Comparison of ENCODE assay signal across 25 cellular contexts in the genomic region with DNA sequence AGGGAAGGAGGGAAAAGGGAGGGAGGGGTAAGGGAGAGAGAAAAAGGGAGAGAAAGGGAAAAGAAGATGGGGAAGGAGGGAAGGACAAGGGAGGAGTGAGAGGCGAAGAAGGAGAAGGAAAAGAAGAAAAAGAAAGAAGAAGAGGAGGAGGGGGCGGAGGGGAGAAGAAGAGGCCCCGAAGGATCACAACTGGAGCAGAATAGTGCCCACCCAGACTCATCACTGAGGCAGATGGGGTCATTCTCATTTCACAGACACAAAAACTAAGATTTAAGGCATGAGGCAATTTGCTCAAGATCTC. TPM values are rescaled to one million over a fixed set of nuclear protein-coding genes. Genes with fewer than 3 reads are reported as not detected.
A peak's percentile ranks its signal among the peaks of the same experiment; 100 is the strongest.
DNase-seq lines count a peak whose midpoint lies in the region; ATAC-seq and TF ChIP-seq lines count a peak whose summit lies in the region.
"Had no signal": no experiment of that assay in that cellular context is flagged by ENCODE, and none has a peak within 500 bp of the region (broad histone marks: within the 10 kb centered on the region; RNA-seq: fewer than 3 reads in every experiment).

No MANE protein-coding gene starts in this region.

- WGBS in smooth muscle cell (ENCODE audit: low lambda C conversion rate) = 88% methylated on average over 3 of the region's 3 CpGs

- CTCF ChIA-PET in HEK293 (lab: Yijun Ruan, JAX) = no interaction called here

- POLR2A ChIA-PET in HEK293 (lab: Yijun Ruan, JAX) = no interaction called here
- POLR2A ChIA-PET in naive thymus-derived CD8-positive, alpha-beta T cell (lab: Charles Lee) = interaction anchor here (0.6 to 0.7 kb wide), 2 partner anchors 26 to 151 kb away, joined by 3 read pairs; no protein-coding TSS in a partner anchor

- H3K9me3 Mint-ChIP-seq in naive thymus-derived CD8-positive, alpha-beta T cell = no peaks in the 10 kb centered on the region
- H3K9me3 Mint-ChIP-seq: activated CD4-positive, alpha-beta memory T cell treated with anti-CD3 and anti-CD28 coated beads, Interleukin-2, amount 10 ng/mL, durations not matched to agents 7 days and 5 days; CD4-positive, CD25-positive, alpha-beta regulatory T cell; T-helper 2 cell treated with Interferon-gamma antibody and Interleukin-4, amounts not matched to agents 5 μg/mL and 100 μg/mL, for 36 hours had no signal

- ATAC-seq in lower lobe of right lung = no peak
- no peak for ATAC-seq in naive thymus-derived CD8-positive, alpha-beta T cell
- ATAC-seq: HCT116, mucosa of descending colon had no signal

- no peak for DNase-seq in adipocyte (ENCODE audit: low read depth)
- DNase-seq in lower lobe of right lung = no peak
- DNase-seq in naive thymus-derived CD8-positive, alpha-beta T cell = no peak
- no peak for DNase-seq in HPDE6-E6E7 (ENCODE audit: extremely low spot score)
- no peak for DNase-seq in smooth muscle cell (lab: John Stamatoyannopoulos, UW; ENCODE audit: unreplicated experiment)
- DNase-seq: activated CD4-positive, alpha-beta memory T cell treated with anti-CD3 and anti-CD28 coated beads, Interleukin-2, amount 10 ng/mL, durations not matched to agents 7 days and 5 days; activated CD4-positive, alpha-beta T cell treated with anti-CD3 and anti-CD28 coated beads for 1 hour; activated CD8-positive, alpha-beta memory T cell treated with anti-CD3 and anti-CD28 coated beads, Interleukin-2, amount 50 U/mL, for 4 hours; activated naive CD4-positive, alpha-beta T cell; Calu3; CD4-positive, CD25-positive, alpha-beta regulatory T cell; effector CD4-positive, alpha-beta T cell; GDM1; NCI-H146; pancreas; retina; SHP77 treated with DMSO at 0.1 percent for 48 hours; stimulated activated CD8-positive, alpha-beta memory T cell treated with anti-CD3 and anti-CD28 coated beads, Interleukin-4, amount 100 ng/mL, for 48 hours; tibial artery had no signal

- H3K9me3 ChIP-seq in HEK293 (ENCODE audit: control insufficient read depth, insufficient read depth, low read depth, low read length) = no peaks in the 10 kb centered on the region
- H3K9me3 ChIP-seq in adipocyte (ENCODE audit: control insufficient read depth, low read length) = no peaks in the 10 kb centered on the region
- no peaks in the 10 kb centered on the region for H3K9me3 ChIP-seq in lower lobe of right lung
- H3K9me3 ChIP-seq in subcutaneous abdominal adipose tissue (ENCODE audit: control insufficient read depth in 5 of 5, low read length in 5 of 5) = no peaks in the 10 kb centered on the region
- no peaks in the 10 kb centered on the region for H3K9me3 ChIP-seq in smooth muscle cell (replicated peaks; ENCODE audit: low read depth)
- H3K9me3 ChIP-seq: mucosa of descending colon, pancreas, tibial artery had no signal

- no peak overlapping the region for H3K4me3 Mint-ChIP-seq in naive thymus-derived CD8-positive, alpha-beta T cell
- H3K4me3 Mint-ChIP-seq: activated CD4-positive, alpha-beta memory T cell treated with anti-CD3 and anti-CD28 coated beads, Interleukin-2, amount 10 ng/mL, durations not matched to agents 7 days and 5 days; CD4-positive, CD25-positive, alpha-beta regulatory T cell; T-helper 2 cell treated with Interferon-gamma antibody and Interleukin-4, amounts not matched to agents 5 μg/mL and 100 μg/mL, for 36 hours had no signal

- H3K27ac Mint-ChIP-seq in naive thymus-derived CD8-positive, alpha-beta T cell = peak overlapping the region in 1 of 10 donors; percentile 41
- H3K27ac Mint-ChIP-seq: activated CD4-positive, alpha-beta memory T cell treated with anti-CD3 and anti-CD28 coated beads, Interleukin-2, amount 10 ng/mL, durations not matched to agents 7 days and 5 days; T-helper 2 cell treated with Interferon-gamma antibody and Interleukin-4, amounts not matched to agents 5 μg/mL and 100 μg/mL, for 36 hours had no signal

- H3K27ac ChIP-seq in HEK293 (ENCODE audit: extremely low read depth, low read depth, low read length) = no peak overlapping the region
- H3K27ac ChIP-seq in lower lobe of right lung = peak overlapping the region; percentile 91
- H3K27ac ChIP-seq in subcutaneous abdominal adipose tissue (ENCODE audit: low read depth, low read length) = peak overlapping the region; percentile 84
- H3K27ac ChIP-seq in smooth muscle cell (ENCODE audit: low read depth) = no peak overlapping the region
- H3K27ac ChIP-seq: tibial artery had no signal

- H3K36me3 ChIP-seq in HEK293 (ENCODE audit: control insufficient read depth in 2 of 2, insufficient read depth in 1 of 2, low read length in 2 of 2) (peaks cover 1 to 12% of the 10 kb centered on the region in 2 experiments; a peak in 2 of 3 replicates), adipocyte (ENCODE audit: control insufficient read depth, insufficient read depth, low read length, severe bottlenecking) (peaks cover 5% of the 10 kb centered on the region), lower lobe of right lung (peaks cover 12% of the 10 kb centered on the region), subcutaneous abdominal adipose tissue (ENCODE audit: control insufficient read depth in 5 of 5, insufficient read depth in 5 of 5, low read length in 5 of 5) (peaks cover 0 to 4% (median 3%) of the 10 kb centered on the region in 5 donors), smooth muscle cell (ENCODE audit: low read depth) (no peaks in the 10 kb centered on the region)
- H3K36me3 ChIP-seq: pancreas, tibial artery had no signal

- no peaks in the 10 kb centered on the region for H3K27me3 ChIP-seq in adipocyte (replicated peaks; ENCODE audit: control insufficient read depth, insufficient read depth, low read length)
- H3K27me3 ChIP-seq in lower lobe of right lung (ENCODE audit: low read depth) = no peaks in the 10 kb centered on the region
- no peaks in the 10 kb centered on the region for H3K27me3 ChIP-seq in subcutaneous abdominal adipose tissue (ENCODE audit: control insufficient read depth in 5 of 5, insufficient read depth in 4 of 5, low read length in 5 of 5)
- no peaks in the 10 kb centered on the region for H3K27me3 ChIP-seq in smooth muscle cell (ENCODE audit: low read depth)
- H3K27me3 ChIP-seq: pancreas, tibial artery had no signal

- intact Hi-C loops in lower lobe of right lung (cut with DNase I) = no loop called here

- no peak overlapping the region for H3K4me2 ChIP-seq in smooth muscle cell

- H4K20me1 ChIP-seq in smooth muscle cell (ENCODE audit: low read depth) = peaks cover 10% of the 10 kb centered on the region

- H2AFZ ChIP-seq in smooth muscle cell (ENCODE audit: low read depth) = no peak overlapping the region

- H3K4me3 ChIP-seq in HEK293 (ENCODE audit: low read depth, low read length) (no peak overlapping the region), adipocyte (ENCODE audit: low read length) (peak overlapping the region; percentile 13), lower lobe of right lung (no peak overlapping the region), subcutaneous abdominal adipose tissue (ENCODE audit: low read depth in 1 of 5, low read length in 5 of 5) (no peak overlapping the region), smooth muscle cell (no peak overlapping the region)
- H3K4me3 ChIP-seq: mucosa of descending colon, pancreas, tibial artery had no signal

- no peaks in the 10 kb centered on the region for H3K4me1 ChIP-seq in HEK293 (ENCODE audit: control insufficient read depth, insufficient read depth, low read length)
- peaks cover 62% of the 10 kb centered on the region for H3K4me1 ChIP-seq in adipocyte (ENCODE audit: control insufficient read depth, insufficient read depth, low read length)
- H3K4me1 ChIP-seq in lower lobe of right lung = peaks cover 72% of the 10 kb centered on the region
- peaks cover 20 to 63% (median 53%) of the 10 kb centered on the region in 5 donors for H3K4me1 ChIP-seq in subcutaneous abdominal adipose tissue (ENCODE audit: control insufficient read depth in 5 of 5, insufficient read depth in 5 of 5, low read length in 5 of 5)
- peaks cover 14% of the 10 kb centered on the region for H3K4me1 ChIP-seq in smooth muscle cell (ENCODE audit: low read depth)

- TF ChIP-seq CTCF in HEK293 (tag by site-specific recombination; IDR thresholded peaks at IDR 0.05) = no peak
- TF ChIP-seq CTCF in lower lobe of right lung (IDR thresholded peaks at IDR 0.05) = no peak
- TF ChIP-seq CTCF in smooth muscle cell (IDR thresholded peaks at IDR 0.05; ENCODE audit: borderline replicate concordance, insufficient read depth, poor library complexity, severe bottlenecking) = no peak

- peaks cover 0 to 5% (median 3%) of the 10 kb centered on the region in 3 donors for H3K36me3 Mint-ChIP-seq in naive thymus-derived CD8-positive, alpha-beta T cell

- H3K9ac ChIP-seq in adipocyte (ENCODE audit: low read length) (no peak overlapping the region), subcutaneous abdominal adipose tissue (ENCODE audit: low read length in 5 of 5) (no peak overlapping the region), smooth muscle cell (ENCODE audit: low read depth) (no peak overlapping the region)

- peaks cover 22% of the 10 kb centered on the region for H3K79me2 ChIP-seq in smooth muscle cell (ENCODE audit: low read depth)

- no peaks in the 10 kb centered on the region for H3F3A ChIP-seq in smooth muscle cell (ENCODE audit: low read depth)

- no peaks in the 10 kb centered on the region for H3K27me3 Mint-ChIP-seq in naive thymus-derived CD8-positive, alpha-beta T cell
- H3K27me3 Mint-ChIP-seq: activated CD4-positive, alpha-beta memory T cell treated with anti-CD3 and anti-CD28 coated beads, Interleukin-2, amount 10 ng/mL, durations not matched to agents 7 days and 5 days; CD4-positive, CD25-positive, alpha-beta regulatory T cell had no signal

- H3K4me1 Mint-ChIP-seq in naive thymus-derived CD8-positive, alpha-beta T cell = peaks cover 16 to 33% (median 29%) of the 10 kb centered on the region in 4 donors

RNA-seq across cellular contexts. Expression of a gene that starts 2.7 kb away (rescaled TPM):
- total RNA-seq in lower lobe of right lung = 103 TPM
- total RNA-seq in naive thymus-derived CD8-positive, alpha-beta T cell = 10 to 100 TPM; 16.2 to 18.8 TPM
- polyA plus RNA-seq in naive thymus-derived CD8-positive, alpha-beta T cell = 10 to 100 TPM; 14.7 to 28.9 (median 18.5) TPM
- total RNA-seq in smooth muscle cell = 35.7 and 50.2 TPM in 2 replicates
- polyA plus RNA-seq in smooth muscle cell = 59.4 and 66.7 TPM in 2 replicates

RNA-seq across cellular contexts. Expression of a gene that starts 30.2 kb away (rescaled TPM):
- 1.0 TPM for total RNA-seq in lower lobe of right lung
- 1 to 10 TPM; 2.4 to 2.8 TPM for total RNA-seq in naive thymus-derived CD8-positive, alpha-beta T cell
- not detected for polyA plus RNA-seq in naive thymus-derived CD8-positive, alpha-beta T cell
- 0.09 TPM in 1 of 2 replicates, not detected in the other for total RNA-seq in smooth muscle cell
- polyA plus RNA-seq in smooth muscle cell = not detected in 2 replicates
- polyA plus RNA-seq: neural cell had no signal

RNA-seq across cellular contexts. Expression of a gene that starts 41.0 kb away (rescaled TPM):
- total RNA-seq in lower lobe of right lung = 2.7 TPM
- 1 to 10 TPM; 1.2 to 1.9 TPM for total RNA-seq in naive thymus-derived CD8-positive, alpha-beta T cell
- 1 to 10 TPM in 1 of 3 donors, under 1 TPM in 2; 0.28 to 1.1 (median 0.66) TPM for polyA plus RNA-seq in naive thymus-derived CD8-positive, alpha-beta T cell
- total RNA-seq in smooth muscle cell = 1.8 and 3.2 TPM in 2 replicates
- polyA plus RNA-seq in smooth muscle cell = 7.6 and 7.9 TPM in 2 replicates

RNA-seq across cellular contexts. Expression of a gene that starts 43.7 kb away (rescaled TPM):
- 62.2 TPM for total RNA-seq in lower lobe of right lung
- total RNA-seq in naive thymus-derived CD8-positive, alpha-beta T cell = 10 to 100 TPM; 77.2 to 77.6 TPM
- polyA plus RNA-seq in naive thymus-derived CD8-positive, alpha-beta T cell = 100 to 1,000 TPM; 112 to 171 (median 142) TPM
- 71.8 and 80.9 TPM in 2 replicates for total RNA-seq in smooth muscle cell
- 91.0 and 96.8 TPM in 2 replicates for polyA plus RNA-seq in smooth muscle cell

RNA-seq across cellular contexts. Expression of a gene that starts 50.3 kb away (rescaled TPM):
- 53.4 TPM for total RNA-seq in lower lobe of right lung
- total RNA-seq in naive thymus-derived CD8-positive, alpha-beta T cell = 100 to 1,000 TPM; 108 to 114 TPM
- 100 to 1,000 TPM in 2 of 3 donors, 10 to 100 TPM in 1; 68.0 to 172 (median 106) TPM for polyA plus RNA-seq in naive thymus-derived CD8-positive, alpha-beta T cell
- 6.0 and 7.0 TPM in 2 replicates for total RNA-seq in smooth muscle cell
- polyA plus RNA-seq in smooth muscle cell = 11.0 and 11.9 TPM in 2 replicates

Comparison
In these comparisons a context has a peak if more than half of its experiments do, and no peak if none do; other contexts are left out.
1. H3K27ac ChIP-seq: peak in lower lobe of right lung (single experiment) and subcutaneous abdominal adipose tissue (single experiment); none in HEK293 (single experiment) and smooth muscle cell (single experiment).